23 cellular contexts compared by ENCODE assay signal in genomic region chr2:48258750-48259149, GRCh38. TPM values are rescaled to one million over a fixed set of nuclear protein-coding genes. Genes with fewer than 3 reads are reported as not detected.
DNase-seq lines count a peak whose midpoint lies in the region; ATAC-seq, FAIRE-seq and TF ChIP-seq lines count a peak whose summit lies in the region.
"Had no signal": no experiment of that assay in that cellular context is flagged by ENCODE, and none has a peak within 500 bp of the region (broad histone marks: within the 10 kb centered on the region; RNA-seq: fewer than 3 reads in every experiment).

No MANE protein-coding gene starts in this region.

- peak; percentile 65 for FAIRE-seq in islet of Langerhans (lab: Jason Lieb, UNC)
- FAIRE-seq: A204.1, D721Med, RCC 7860 had no signal

- H3K27ac Mint-ChIP-seq in CD14-positive monocyte (peak overlapping the region; percentile 62 to 88 (median 79)), WTC11 (no peak overlapping the region)
- H3K27ac Mint-ChIP-seq: CD4-positive, alpha-beta memory T cell; HFFc6 had no signal

- H3K4me1 Mint-ChIP-seq in CD14-positive monocyte (peaks cover 28% of the 10 kb centered on the region), WTC11 (no peaks in the 10 kb centered on the region)
- H3K4me1 Mint-ChIP-seq: CD4-positive, alpha-beta memory T cell had no signal

- peaks cover 3 to 7% of the 10 kb centered on the region in 2 donors for H3K36me3 Mint-ChIP-seq in CD14-positive monocyte
- H3K36me3 Mint-ChIP-seq in WTC11 = no peaks in the 10 kb centered on the region

- POLR2A ChIA-PET in WTC11 (lab: Charles Lee) = no interaction called here

- H3K27me3 Mint-ChIP-seq in CD14-positive monocyte (ENCODE audit: low read depth in 3 of 3) (peaks cover 0 to 1% (median 0%) of the 10 kb centered on the region in 3 donors), WTC11 (ENCODE audit: low read depth) (no peaks in the 10 kb centered on the region)
- H3K27me3 Mint-ChIP-seq: CD4-positive, alpha-beta memory T cell had no signal

- ATAC-seq in GM21381 (IDR thresholded peaks at IDR 0.05; ENCODE audit: unreplicated experiment) (no peak), WTC11 (no peak)
- ATAC-seq: Right ventricle myocardium inferior had no signal

- H3K4me3 Mint-ChIP-seq in CD14-positive monocyte (peak overlapping the region in 1 of 2 donors; percentile 8), WTC11 (no peak overlapping the region)
- H3K4me3 Mint-ChIP-seq: CD4-positive, alpha-beta memory T cell; HFFc6 had no signal

- DNase-seq in CD14-positive monocyte (ENCODE audit: low spot score) (no peak), MV-4-11 (lab: John Stamatoyannopoulos, UW) (peak; percentile 36), NCI-H82 (lab: John Stamatoyannopoulos, UW) (peak; percentile 49), NCI-H2196 treated with DMSO at 0.1 percent for 48 hours (lab: John Stamatoyannopoulos, UW; ENCODE audit: unreplicated experiment) (no peak), germinal center (ENCODE audit: low spot score) (no peak), WTC11 (ENCODE audit: low spot score) (no peak)
- DNase-seq: CD4-positive, alpha-beta memory T cell; DMS79 treated with DMSO at 0.1 percent for 48 hours; H7; HFFc6; KG1; NCI-H1048; NCI-H1436; NCI-H2081; NCI-H2227 treated with DMSO at 0.1 percent for 48 hours; NCI-H526; SK-N-SH had no signal

- H3K9me3 Mint-ChIP-seq in CD14-positive monocyte (peaks cover 0 to 3% (median 0%) of the 10 kb centered on the region in 7 donors), WTC11 (no peaks in the 10 kb centered on the region)
- H3K9me3 Mint-ChIP-seq: HFFc6 had no signal

- intact Hi-C loops in CD14-positive monocyte (cut with micrococcal nuclease) = loop anchor here in 1 of 2 donors (10.0 kb wide), 1 partner anchor 46 kb away; no protein-coding TSS in a partner anchor

- CTCF ChIA-PET in WTC11 (lab: Charles Lee) = no interaction called here

- no peak for TF ChIP-seq CTCF in CD14-positive monocyte (IDR thresholded peaks at IDR 0.05)
- TF ChIP-seq CTCF in WTC11 (IDR thresholded peaks at IDR 0.05) = no peak

TF ChIP-seq in WTC11, 78 proteins besides CTCF, POLR2A, EP300 and RAD21 (continues in another document):
- no peak for TF ChIP-seq JAZF1 (CRISPR knock-in tag; IDR thresholded peaks at IDR 0.05)
- no peak for TF ChIP-seq ZNF512 (CRISPR knock-in tag; IDR thresholded peaks at IDR 0.05; ENCODE audit: borderline replicate concordance)
- no peak for TF ChIP-seq FOXJ3 (CRISPR knock-in tag; IDR thresholded peaks at IDR 0.05; ENCODE audit: borderline replicate concordance)
- TF ChIP-seq, protein P1, sequence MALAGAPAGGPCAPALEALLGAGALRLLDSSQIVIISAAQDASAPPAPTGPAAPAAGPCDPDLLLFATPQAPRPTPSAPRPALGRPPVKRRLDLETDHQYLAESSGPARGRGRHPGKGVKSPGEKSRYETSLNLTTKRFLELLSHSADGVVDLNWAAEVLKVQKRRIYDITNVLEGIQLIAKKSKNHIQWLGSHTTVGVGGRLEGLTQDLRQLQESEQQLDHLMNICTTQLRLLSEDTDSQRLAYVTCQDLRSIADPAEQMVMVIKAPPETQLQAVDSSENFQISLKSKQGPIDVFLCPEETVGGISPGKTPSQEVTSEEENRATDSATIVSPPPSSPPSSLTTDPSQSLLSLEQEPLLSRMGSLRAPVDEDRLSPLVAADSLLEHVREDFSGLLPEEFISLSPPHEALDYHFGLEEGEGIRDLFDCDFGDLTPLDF (CRISPR knock-in tag; IDR thresholded peaks at IDR 0.05) = no peak
- no peak for TF ChIP-seq ZNF281 (CRISPR knock-in tag; IDR thresholded peaks at IDR 0.05)
- TF ChIP-seq PRDM15 (CRISPR knock-in tag; IDR thresholded peaks at IDR 0.05) = no peak
- TF ChIP-seq HMGA2 (CRISPR knock-in tag; IDR thresholded peaks at IDR 0.05) = no peak
- no peak for TF ChIP-seq ZNF232 (CRISPR knock-in tag; IDR thresholded peaks at IDR 0.05)
- no peak for TF ChIP-seq OVOL2 (CRISPR knock-in tag; IDR thresholded peaks at IDR 0.05; ENCODE audit: borderline replicate concordance)
- TF ChIP-seq, protein P2, sequence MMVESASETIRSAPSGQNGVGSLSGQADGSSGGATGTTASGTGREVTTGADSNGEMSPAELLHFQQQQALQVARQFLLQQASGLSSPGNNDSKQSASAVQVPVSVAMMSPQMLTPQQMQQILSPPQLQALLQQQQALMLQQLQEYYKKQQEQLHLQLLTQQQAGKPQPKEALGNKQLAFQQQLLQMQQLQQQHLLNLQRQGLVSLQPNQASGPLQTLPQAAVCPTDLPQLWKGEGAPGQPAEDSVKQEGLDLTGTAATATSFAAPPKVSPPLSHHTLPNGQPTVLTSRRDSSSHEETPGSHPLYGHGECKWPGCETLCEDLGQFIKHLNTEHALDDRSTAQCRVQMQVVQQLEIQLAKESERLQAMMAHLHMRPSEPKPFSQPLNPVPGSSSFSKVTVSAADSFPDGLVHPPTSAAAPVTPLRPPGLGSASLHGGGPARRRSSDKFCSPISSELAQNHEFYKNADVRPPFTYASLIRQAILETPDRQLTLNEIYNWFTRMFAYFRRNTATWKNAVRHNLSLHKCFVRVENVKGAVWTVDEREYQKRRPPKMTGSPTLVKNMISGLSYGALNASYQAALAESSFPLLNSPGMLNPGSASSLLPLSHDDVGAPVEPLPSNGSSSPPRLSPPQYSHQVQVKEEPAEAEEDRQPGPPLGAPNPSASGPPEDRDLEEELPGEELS (CRISPR knock-in tag; IDR thresholded peaks at IDR 0.05) = no peak
- no peak for TF ChIP-seq MAX (CRISPR knock-in tag; IDR thresholded peaks at IDR 0.05)
- TF ChIP-seq TEAD4 (CRISPR knock-in tag; IDR thresholded peaks at IDR 0.05) = no peak

RNA-seq across cellular contexts. Expression of gene FOXN2, which starts 55.7 kb away (rescaled TPM):
- 10 to 100 TPM; 48.6 to 57.7 TPM for polyA plus RNA-seq in CD14-positive monocyte
- total RNA-seq in WTC11 (2021) = 16.9 to 22.8 TPM (median 20.3 TPM) in 3 replicates

Comparison
In these comparisons a context has a peak if more than half of its experiments do, and no peak if none do; other contexts are left out.
1. DNase-seq: peak in MV-4-11 (single experiment) and NCI-H82 (single experiment); none in CD14-positive monocyte (single experiment), NCI-H2196 treated with DMSO at 0.1 percent for 48 hours (single experiment), germinal center (single experiment) and WTC11 (single experiment).